Comparison of ENCODE assay signal across 13 cellular contexts in the genomic region with DNA sequence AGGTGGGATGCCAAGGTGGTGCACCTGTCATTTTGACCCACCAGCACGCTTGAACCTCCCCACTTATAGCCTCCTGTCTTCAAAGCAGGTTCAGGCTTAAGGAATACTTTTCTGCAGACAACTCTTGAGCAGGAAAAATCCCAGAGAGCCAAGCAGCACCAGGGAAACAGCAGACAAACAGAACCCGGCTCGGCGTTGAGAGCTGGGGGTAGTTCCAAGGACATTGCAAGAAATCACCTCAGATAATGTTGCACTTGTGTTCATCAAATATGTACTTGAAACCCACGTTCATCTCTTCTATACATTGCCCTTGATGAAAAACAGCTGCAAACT.
DNase-seq lines count a peak whose midpoint lies in the region; ATAC-seq and TF ChIP-seq lines count a peak whose summit lies in the region.
"Had no signal": no experiment of that assay in that cellular context is flagged by ENCODE, and none has a peak within 500 bp of the region (broad histone marks: within the 10 kb centered on the region; RNA-seq: fewer than 3 reads in every experiment).

No MANE protein-coding gene starts in this region.

- H4K5ac ChIP-seq in mesendoderm (ENCODE audit: low read length), result no peak overlapping the region

- H3K4me3 ChIP-seq in mesendoderm (ENCODE audit: low read length), result no peak overlapping the region
- no peak overlapping the region for H3K4me3 ChIP-seq in upper lobe of right lung
- H3K4me3 ChIP-seq: spleen had no signal

- TF ChIP-seq CTCF in upper lobe of right lung (IDR thresholded peaks at IDR 0.05), result no peak

- no peaks in the 10 kb centered on the region for H3K9me3 ChIP-seq in upper lobe of right lung
- H3K9me3 ChIP-seq: spleen, upper lobe of left lung had no signal

- H3K18ac ChIP-seq in mesendoderm (ENCODE audit: low read length), result peak overlapping the region; percentile 25

- H2BK15ac ChIP-seq in mesendoderm (replicated peaks; ENCODE audit: low read depth), result peak overlapping the region; percentile 25

- H3K79me1 ChIP-seq in mesendoderm (ENCODE audit: low read length), result peaks cover 3% of the 10 kb centered on the region

- intact Hi-C loops in upper lobe of right lung (cut with DNase I), result no loop called here

- peaks cover 13% of the 10 kb centered on the region for H3K4me1 ChIP-seq in mesendoderm (ENCODE audit: control insufficient read depth, low read depth, low read length)
- H3K4me1 ChIP-seq in upper lobe of right lung, result peaks cover 17% of the 10 kb centered on the region

- WGBS in mesendoderm (ENCODE audit: extremely low coverage, insufficient coverage, low lambda C conversion rate), result no CpG with 5 or more reads among the region's 5 CpGs

- H3K9ac ChIP-seq in mesendoderm (ENCODE audit: low read length), result peak overlapping the region; percentile 27

- H3K27me3 ChIP-seq in mesendoderm (ENCODE audit: insufficient read depth, low read length, poor library complexity) (no peaks in the 10 kb centered on the region), upper lobe of right lung (no peaks in the 10 kb centered on the region)
- H3K27me3 ChIP-seq: spleen, upper lobe of left lung had no signal

- peak overlapping the region; percentile 94 for H2BK120ac ChIP-seq in mesendoderm (ENCODE audit: low read depth, low read length)

- H3K56ac ChIP-seq in mesendoderm (ENCODE audit: low read length), result peak overlapping the region; percentile 49

- peak overlapping the region; percentile 10 for H2AK5ac ChIP-seq in mesendoderm (ENCODE audit: low read length)

- H3K27ac ChIP-seq in mesendoderm (ENCODE audit: low read depth, low read length) (no peak overlapping the region), upper lobe of right lung (peak overlapping the region; percentile 4)

- ATAC-seq in upper lobe of right lung (no peak), HG03520 (IDR thresholded peaks at IDR 0.05; ENCODE audit: unreplicated experiment) (no peak)

- peaks cover 2% of the 10 kb centered on the region for H3K79me2 ChIP-seq in mesendoderm (ENCODE audit: control insufficient read depth, insufficient read depth, low read length)

- H2BK5ac ChIP-seq in mesendoderm (ENCODE audit: low read length), result peak overlapping the region; percentile 17

- no peak overlapping the region for H4K8ac ChIP-seq in mesendoderm (ENCODE audit: low read depth, low read length)

- peak overlapping the region; percentile 79 for H3K4ac ChIP-seq in mesendoderm (ENCODE audit: low read depth, low read length)

- H3K36me3 ChIP-seq in mesendoderm (ENCODE audit: control insufficient read depth, insufficient read depth, low read length) (no peaks in the 10 kb centered on the region), upper lobe of right lung (no peaks in the 10 kb centered on the region)
- H3K36me3 ChIP-seq: spleen, upper lobe of left lung had no signal

- no peak overlapping the region for H3K23ac ChIP-seq in mesendoderm (ENCODE audit: low read length)

- no peak overlapping the region for H3K4me2 ChIP-seq in mesendoderm (ENCODE audit: low read length)

- DNase-seq in NCI-H510A treated with DMSO at 0.1 percent for 48 hours (lab: John Stamatoyannopoulos, UW), result peak; percentile 36
- DNase-seq in NCI-H510A (lab: John Stamatoyannopoulos, UW), result no peak
- DNase-seq in cerebellar cortex (ENCODE audit: low spot score), result peak; percentile 71
- DNase-seq in mesendoderm, result no peak
- no peak for DNase-seq in upper lobe of right lung
- no peak for DNase-seq in HuH-7.5 (ENCODE audit: low spot score)
- no peak for DNase-seq in SIG-M5 treated with dmso at 0.1 percent for 504 hours (lab: John Stamatoyannopoulos, UW; ENCODE audit: unreplicated experiment)
- DNase-seq: activated CD4-positive, alpha-beta T cell treated with anti-CD3 and anti-CD28 coated beads, Interleukin-2, amount 50 U/mL, for 4 hours; DND-41; nephron progenitor cell; spleen; upper lobe of left lung had no signal

Comparison
In these comparisons a context has a peak if more than half of its experiments do, and no peak if none do; other contexts are left out.
1. DNase-seq: peak in NCI-H510A treated with DMSO at 0.1 percent for 48 hours (single experiment) and cerebellar cortex (single experiment); none in NCI-H510A (single experiment), mesendoderm (single experiment), upper lobe of right lung (single experiment), HuH-7.5 (single experiment) and SIG-M5 treated with dmso at 0.1 percent for 504 hours (single experiment).